In the genomic region with DNA sequence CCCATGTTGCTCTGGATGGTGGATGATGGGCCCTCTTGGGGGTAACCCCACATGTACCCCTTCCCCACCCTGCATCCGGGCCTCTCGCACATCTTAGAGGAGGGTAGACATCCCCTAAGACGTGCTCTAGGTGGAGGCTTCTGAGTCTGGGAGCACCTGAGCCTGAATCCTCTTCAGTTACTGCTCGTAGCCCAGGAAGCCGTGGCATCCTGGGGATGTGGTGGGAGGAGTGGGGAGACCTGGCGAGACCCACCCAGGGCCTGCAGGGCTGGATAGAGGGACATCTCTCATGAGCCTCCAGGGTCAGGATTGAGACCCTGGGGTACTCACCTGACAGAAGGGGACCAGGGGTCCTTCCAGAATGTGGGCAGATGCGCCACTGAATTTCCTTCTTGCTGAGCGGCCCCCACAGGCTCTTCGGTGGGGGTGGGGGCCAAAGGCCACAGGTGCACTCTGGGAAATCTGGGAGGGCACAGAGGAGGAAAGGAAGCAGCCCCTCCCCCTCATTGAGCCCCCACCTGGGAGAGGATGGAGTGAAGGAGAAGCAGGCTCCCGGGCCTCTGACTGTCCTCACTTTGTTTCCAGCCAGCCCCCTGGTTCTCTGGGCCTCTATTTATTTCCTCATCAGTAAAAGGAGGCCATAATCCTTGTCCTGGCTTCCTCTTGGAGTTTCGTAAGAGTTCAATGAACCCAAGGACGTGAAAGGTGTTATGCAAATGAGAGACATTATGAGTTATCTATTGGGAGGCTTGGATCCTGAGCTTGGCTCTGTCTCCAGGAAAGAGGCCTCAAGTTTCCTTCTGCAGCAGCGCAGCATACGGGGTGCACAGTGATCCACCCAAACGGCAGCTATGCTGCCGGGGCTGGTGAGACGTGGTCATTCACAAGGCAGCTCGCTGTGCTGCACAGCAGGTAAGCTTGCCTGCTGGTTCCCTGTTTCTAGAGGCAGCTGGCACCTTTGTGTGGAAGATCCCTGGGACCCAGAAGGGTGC, we compare ENCODE assay signal across 15 cellular contexts. TPM values are rescaled to one million over a fixed set of nuclear protein-coding genes. Genes with fewer than 3 reads are reported as not detected.
DNase-seq lines count a peak whose midpoint lies in the region; ATAC-seq, FAIRE-seq and TF ChIP-seq lines count a peak whose summit lies in the region.
"Had no signal": no experiment of that assay in that cellular context is flagged by ENCODE, and none has a peak within 500 bp of the region (broad histone marks: within the 10 kb centered on the region; RNA-seq: fewer than 3 reads in every experiment).

No MANE protein-coding gene starts in this region.

- TF ChIP-seq CTCF in left ventricle myocardium inferior (IDR thresholded peaks at IDR 0.05; ENCODE audit: borderline replicate concordance) = no peak
- no peak for TF ChIP-seq CTCF in Peyer's patch (IDR thresholded peaks at IDR 0.05)
- TF ChIP-seq CTCF in WERI-Rb-1 (IDR thresholded peaks at IDR 0.05; ENCODE audit: low read depth, low read length) = no peak

- peak overlapping the region; percentile 16 for H3K9ac ChIP-seq in iPS-15b (ENCODE audit: low read depth, low read length)

- H3K27me3 ChIP-seq in left ventricle myocardium inferior (ENCODE audit: low read depth) (no peaks in the 10 kb centered on the region), Peyer's patch (no peaks in the 10 kb centered on the region), iPS-15b (ENCODE audit: control insufficient read depth, insufficient read depth, low read length) (no peaks in the 10 kb centered on the region), WERI-Rb-1 (ENCODE audit: insufficient read depth, low read depth, severe bottlenecking) (no peaks in the 10 kb centered on the region)

- TF ChIP-seq POLR2A in Peyer's patch (IDR thresholded peaks at IDR 0.05) = peak; percentile 19 to 38

- H3K36me3 ChIP-seq in left ventricle myocardium inferior (peaks cover 7% of the 10 kb centered on the region), Peyer's patch (no peaks in the 10 kb centered on the region), iPS-15b (ENCODE audit: control insufficient read depth, insufficient read depth, low read length) (peaks cover 3% of the 10 kb centered on the region), WERI-Rb-1 (peaks cover 15% of the 10 kb centered on the region)

- peak; percentile 9 for FAIRE-seq in urothelium cell line (lab: Jason Lieb, UNC)
- FAIRE-seq: TTC549 had no signal

- intact Hi-C loops in left ventricle myocardium inferior (cut with micrococcal nuclease) = no loop called here
- intact Hi-C loops in left cardiac atrium (cut with DNase I) = no loop called here

- H3K9me3 ChIP-seq in left ventricle myocardium inferior (replicated peaks) (no peaks in the 10 kb centered on the region), Peyer's patch (no peaks in the 10 kb centered on the region), iPS-15b (ENCODE audit: control insufficient read depth, insufficient read depth, low read length) (no peaks in the 10 kb centered on the region), WERI-Rb-1 (ENCODE audit: severe bottlenecking) (no peaks in the 10 kb centered on the region)

- H3K27ac ChIP-seq in left ventricle myocardium inferior (replicated peaks) (peak overlapping the region; percentile 55), Peyer's patch (peak overlapping the region in 3 of 4 donors; percentile 67 to 88 (median 71)), WERI-Rb-1 (no peak overlapping the region)

- peaks cover 11% of the 10 kb centered on the region for H3K4me1 ChIP-seq in left ventricle myocardium inferior
- peaks cover 0 to 11% (median 3%) of the 10 kb centered on the region in 4 donors for H3K4me1 ChIP-seq in Peyer's patch
- peaks cover 24% of the 10 kb centered on the region for H3K4me1 ChIP-seq in iPS-15b (ENCODE audit: control insufficient read depth, insufficient read depth, low read length)

- ATAC-seq in left cardiac atrium = no peak
- ATAC-seq: activated T-cell treated with anti-CD3 and anti-CD28 coated beads, Interleukin-2, amount 50 U/mL, for 72 hours had no signal

- DNase-seq in left ventricle myocardium inferior (no peak), left cardiac atrium (no peak), Peyer's patch (peak in 2 of 3 donors; percentile 64 to 65), urothelium cell line (ENCODE audit: low spot score) (no peak), NCI-H2196 treated with DMSO at 0.1 percent for 48 hours (lab: John Stamatoyannopoulos, UW; ENCODE audit: unreplicated experiment) (no peak), WERI-Rb-1 (no peak)
- no peak for DNase-seq in activated CD4-positive, alpha-beta T cell treated with anti-CD3 and anti-CD28 coated beads for 4 hours
- DNase-seq: activated CD4-positive, alpha-beta memory T cell treated with anti-CD3 and anti-CD28 coated beads for 36 hours; activated T-cell treated with anti-CD3 and anti-CD28 coated beads, Interleukin-2, amount 50 U/mL, for 72 hours; central memory CD4-positive, alpha-beta T cell; mesenchymal stem cell; nephron progenitor cell had no signal

- H3K4me3 ChIP-seq in left ventricle myocardium inferior = no peak overlapping the region
- H3K4me3 ChIP-seq in Peyer's patch = peak overlapping the region in 2 of 4 donors; percentile 2 to 31
- no peak overlapping the region for H3K4me3 ChIP-seq in iPS-15b (ENCODE audit: low read depth, low read length)
- H3K4me3 ChIP-seq in WERI-Rb-1 (ENCODE audit: low read depth, low read length) = no peak overlapping the region

RNA-seq across cellular contexts. Expression of a gene that starts 31.2 kb away (rescaled TPM):
- total RNA-seq in left ventricle myocardium inferior (45.7 TPM), left cardiac atrium (10 to 100 TPM in 1 of 2 donors, 1 to 10 TPM in 1; 7.2 to 15.9 TPM), Peyer's patch (not detected)
- total RNA-seq: activated CD4-positive, alpha-beta memory T cell treated with anti-CD3 and anti-CD28 coated beads for 36 hours; activated T-cell treated with anti-CD3 and anti-CD28 coated beads, Interleukin-2, amount 50 U/mL, for 72 hours; fibroblast of villous mesenchyme had no signal

RNA-seq across cellular contexts. Expression of a gene that starts 44.1 kb away (rescaled TPM):
- 6.0 TPM for total RNA-seq in left ventricle myocardium inferior
- total RNA-seq in left cardiac atrium = 10 to 100 TPM in 1 of 2 donors, 1 to 10 TPM in 1; 9.2 to 10.1 TPM
- total RNA-seq in Peyer's patch = 10 to 100 TPM in 3 of 4 donors, 1 to 10 TPM in 1; 2.5 to 20.0 (median 16.6) TPM

Comparison
In these comparisons a context has a peak if more than half of its experiments do, and no peak if none do; other contexts are left out.
1. DNase-seq: peak in Peyer's patch (2 of 3); none in left ventricle myocardium inferior (single experiment), left cardiac atrium (single experiment), urothelium cell line (single experiment), NCI-H2196 treated with DMSO at 0.1 percent for 48 hours (single experiment), WERI-Rb-1 (single experiment) and activated CD4-positive, alpha-beta T cell treated with anti-CD3 and anti-CD28 coated beads for 4 hours (0 of 2).
2. RNA of a gene that starts 31.2 kb away (total RNA-seq): 45.7 TPM in left ventricle myocardium inferior (single experiment) and 7.2 to 15.9 TPM in left cardiac atrium; not detected in Peyer's patch; every median in the first group is over 4 times any median in the second.